15 cellular contexts compared by ENCODE assay signal in genomic region chr6:85453490-85453889, GRCh38. TPM values are rescaled to one million over a fixed set of nuclear protein-coding genes. Genes with fewer than 3 reads are reported as not detected.
DNase-seq lines count a peak whose midpoint lies in the region; ATAC-seq and TF ChIP-seq lines count a peak whose summit lies in the region.
"Had no signal": no experiment of that assay in that cellular context is flagged by ENCODE, and none has a peak within 500 bp of the region (broad histone marks: within the 10 kb centered on the region; RNA-seq: fewer than 3 reads in every experiment).

No MANE protein-coding gene starts in this region.

- TF ChIP-seq RAD21 in IMR-90 (IDR thresholded peaks at IDR 0.05; ENCODE audit: low read length) = no peak

- BruUV-seq in IMR-90 (replicated peaks; lab: Mats Ljungman, UMichigan) = no TSS peak

- peak overlapping the region; percentile 21 for H3K27ac Mint-ChIP-seq in activated naive CD4-positive, alpha-beta T cell treated with anti-CD3 and anti-CD28 coated beads for 36 hours
- peak overlapping the region; percentile 81 to 85 for H3K27ac Mint-ChIP-seq in stimulated activated naive CD8-positive, alpha-beta T cell treated with anti-CD3 and anti-CD28 coated beads, Interleukin-15, amount 100 ng/mL, for 72 hours

- peak overlapping the region; percentile 82 for H3K4ac ChIP-seq in IMR-90 (ENCODE audit: low read depth, low read length)

- H3K36me3 ChIP-seq in IMR-90 (ENCODE audit: control insufficient read depth, insufficient read depth, low read length) = peaks cover 10% of the 10 kb centered on the region; the same call in 1 of the 2 replicates
- no peaks in the 10 kb centered on the region for H3K36me3 ChIP-seq in brain microvascular endothelial cell (replicated peaks)
- H3K36me3 ChIP-seq in WERI-Rb-1 = no peaks in the 10 kb centered on the region
- H3K36me3 ChIP-seq: Peyer's patch, uterus had no signal

- no peak overlapping the region for H2AFZ ChIP-seq in IMR-90 (replicated peaks; ENCODE audit: low read length, poor library complexity)

- H3K4me2 ChIP-seq in IMR-90 (ENCODE audit: low read depth, low read length) = peak overlapping the region; percentile 78

- H3K23ac ChIP-seq in IMR-90 (ENCODE audit: low read depth, low read length) = peak overlapping the region; percentile 90; the same call in 1 of the 2 replicates

- TF ChIP-seq CTCF in IMR-90 (conservative IDR thresholded peaks at IDR 0.05; ENCODE audit: low read depth, low read length) = no peak
- no peak for TF ChIP-seq CTCF in brain microvascular endothelial cell (IDR thresholded peaks at IDR 0.05; ENCODE audit: low read depth, low read length, missing control alignments)
- TF ChIP-seq CTCF in WERI-Rb-1 (IDR thresholded peaks at IDR 0.05; ENCODE audit: low read depth, low read length) = no peak

- H3K14ac ChIP-seq in IMR-90 (replicated peaks; ENCODE audit: low read depth, low read length) = peak overlapping the region; percentile 89

- H3K9me1 ChIP-seq in IMR-90 (ENCODE audit: insufficient read depth, low read length) = peaks cover 28% of the 10 kb centered on the region

- H2BK120ac ChIP-seq in IMR-90 (ENCODE audit: low read depth, low read length) = no peak overlapping the region

- H4K20me1 ChIP-seq in IMR-90 (ENCODE audit: insufficient read depth, low read length) = peaks cover 51% of the 10 kb centered on the region

- peak overlapping the region; percentile 2; the same call in 1 of the 2 replicates for H3K4me3 ChIP-seq in IMR-90 (ENCODE audit: insufficient read depth, low read depth, low read length)
- H3K4me3 ChIP-seq in brain microvascular endothelial cell (ENCODE audit: low read depth, low read length) = peak overlapping the region; percentile 96
- no peak overlapping the region for H3K4me3 ChIP-seq in WERI-Rb-1 (ENCODE audit: low read depth, low read length)
- H3K4me3 ChIP-seq: Peyer's patch, uterus had no signal

- dilution Hi-C loops in IMR-90 (cut with HindIII; ENCODE audit: low sequenced_read_pairs, unreplicated experiment) = no loop called here

- WGBS in IMR-90 (ENCODE audit: extremely low coverage in 2 of 2, insufficient read length in 1 of 2), 2 experiments = no CpG with 5 or more reads among the region's 2 CpGs

- H3K9me3 ChIP-seq in IMR-90 (ENCODE audit: control insufficient read depth, insufficient read depth, low read length) (no peaks in the 10 kb centered on the region), WERI-Rb-1 (ENCODE audit: severe bottlenecking) (no peaks in the 10 kb centered on the region)
- H3K9me3 ChIP-seq: Peyer's patch, uterus had no signal

- POLR2A ChIA-PET in IMR-90 (lab: Charles Lee; ENCODE audit: unreplicated experiment) = no interaction called here

- H3K18ac ChIP-seq in IMR-90 (ENCODE audit: low read depth, low read length) = peak overlapping the region; percentile 46

- H2BK5ac ChIP-seq in IMR-90 (ENCODE audit: low read depth, low read length, poor library complexity, severe bottlenecking) = peak overlapping the region; percentile 18

- H4K8ac ChIP-seq in IMR-90 (ENCODE audit: low read depth in 2 of 2, low read length in 2 of 2) = peak overlapping the region in 1 of 2 experiments; percentile 73; a peak in 2 of 4 replicates

- H4K5ac ChIP-seq in IMR-90 (ENCODE audit: low read depth, low read length) = peak overlapping the region; percentile 0; the same call in 1 of the 2 replicates

- TF ChIP-seq POLR2A in IMR-90 (IDR thresholded peaks at IDR 0.05; ENCODE audit: low read depth, low read length) = 0 out of 2 replicates have a peak, but pooled peaks have one; percentile 9

- peak overlapping the region; percentile 75 for H2AK5ac ChIP-seq in IMR-90 (ENCODE audit: low read depth, low read length)

- intact Hi-C loops in activated naive CD4-positive, alpha-beta T cell treated with anti-CD3 and anti-CD28 coated beads for 36 hours (cut with micrococcal nuclease) = no loop called here
- intact Hi-C loops in IMR-90 (cut with micrococcal nuclease) = loop anchor here (5.0 to 10.0 kb wide), 2 partner anchors 189 to 221 kb away; partner anchors contain the start of gene SYNCRIP

- no peaks in the 10 kb centered on the region for H3K36me3 Mint-ChIP-seq in activated naive CD4-positive, alpha-beta T cell treated with anti-CD3 and anti-CD28 coated beads for 36 hours (ENCODE audit: low read depth)

- H4K91ac ChIP-seq in IMR-90 (ENCODE audit: insufficient read depth, low read depth, low read length) = 0 out of 2 replicates have a peak overlapping the region, but pooled peaks have one; percentile 51

- in situ Hi-C loops in IMR-90 (cut with MboI; ENCODE audit: low sequenced_read_pairs) = loop anchor here (10.0 kb wide), 1 partner anchor 221 kb away; no protein-coding TSS in a partner anchor
- in situ Hi-C loops in brain microvascular endothelial cell (cut with HindIII; ENCODE audit: low pct_ligation_motif_present, low sequenced_read_pairs) = no loop called here

- H3K79me1 ChIP-seq in IMR-90 (ENCODE audit: low read depth in 1 of 2, low read length in 2 of 2) = peaks cover 20 to 60% of the 10 kb centered on the region in 2 experiments

- H3K9ac ChIP-seq in IMR-90 (ENCODE audit: low read depth, low read length) = peak overlapping the region; percentile 10; the same call in 1 of the 2 replicates

- no peaks in the 10 kb centered on the region for H3K9me3 Mint-ChIP-seq in activated naive CD4-positive, alpha-beta T cell treated with anti-CD3 and anti-CD28 coated beads for 36 hours
- no peaks in the 10 kb centered on the region for H3K9me3 Mint-ChIP-seq in stimulated activated naive CD8-positive, alpha-beta T cell treated with anti-CD3 and anti-CD28 coated beads, Interleukin-15, amount 100 ng/mL, for 72 hours

- H2BK15ac ChIP-seq in IMR-90 (ENCODE audit: low read depth, low read length) = peak overlapping the region; percentile 8; the same call in 1 of the 3 replicates

- H3K27me3 ChIP-seq in IMR-90 (ENCODE audit: control insufficient read depth, insufficient read depth, low read length) (no peaks in the 10 kb centered on the region), brain microvascular endothelial cell (replicated peaks) (no peaks in the 10 kb centered on the region), WERI-Rb-1 (ENCODE audit: insufficient read depth, low read depth, severe bottlenecking) (peaks cover 79% of the 10 kb centered on the region)
- H3K27me3 ChIP-seq: Peyer's patch, uterus had no signal

- H3K4me1 ChIP-seq in IMR-90 (ENCODE audit: control insufficient read depth, insufficient read depth, low read length) = peaks cover 37% of the 10 kb centered on the region

- DNase-seq in activated naive CD4-positive, alpha-beta T cell treated with anti-CD3 and anti-CD28 coated beads for 36 hours = no peak
- no peak for DNase-seq in activated naive CD4-positive, alpha-beta T cell (lab: John Stamatoyannopoulos, UW)
- DNase-seq in IMR-90 (no peak), brain microvascular endothelial cell (no peak), WERI-Rb-1 (no peak), NCI-H526 (lab: John Stamatoyannopoulos, UW) (no peak), glomerular visceral epithelial cell (ENCODE audit: extremely low spot score) (no peak)
- no peak for DNase-seq in stimulated activated naive CD8-positive, alpha-beta T cell treated with anti-CD3 and anti-CD28 coated beads, Interleukin-15, amount 100 ng/mL, for 72 hours
- DNase-seq: GF-D8; midbrain; NCI-H1417; Peyer's patch; stimulated activated CD8-positive, alpha-beta memory T cell treated with anti-CD3 and anti-CD28 coated beads, Interleukin-4, amount 100 ng/mL, for 48 hours; uterus had no signal

- no peak overlapping the region for H3K27ac ChIP-seq in IMR-90 (ENCODE audit: insufficient read depth, low read length)
- H3K27ac ChIP-seq in brain microvascular endothelial cell = no peak overlapping the region
- no peak overlapping the region for H3K27ac ChIP-seq in WERI-Rb-1
- H3K27ac ChIP-seq: C4-2B had no signal

- H2AK9ac ChIP-seq in IMR-90 (replicated peaks; ENCODE audit: low read depth, low read length, poor library complexity) = peak overlapping the region; percentile 1

- no peak overlapping the region for H3K4me3 Mint-ChIP-seq in activated naive CD4-positive, alpha-beta T cell treated with anti-CD3 and anti-CD28 coated beads for 36 hours
- peak overlapping the region; percentile 93 to 97 for H3K4me3 Mint-ChIP-seq in stimulated activated naive CD8-positive, alpha-beta T cell treated with anti-CD3 and anti-CD28 coated beads, Interleukin-15, amount 100 ng/mL, for 72 hours

- CTCF ChIA-PET in activated naive CD4-positive, alpha-beta T cell treated with anti-CD3 and anti-CD28 coated beads for 36 hours (lab: Charles Lee) = no interaction called here
- CTCF ChIA-PET in IMR-90 (lab: Yijun Ruan, JAX) = interaction anchor here (0.7 kb wide), 1 partner anchor 17 kb away, joined by 3 read pairs; no protein-coding TSS in a partner anchor

- no peak overlapping the region for H3K56ac ChIP-seq in IMR-90 (ENCODE audit: extremely low read depth, insufficient read depth, low read length)

- peaks cover 47% of the 10 kb centered on the region for H3K27me3 Mint-ChIP-seq in activated naive CD4-positive, alpha-beta T cell treated with anti-CD3 and anti-CD28 coated beads for 36 hours (ENCODE audit: low read depth)
- H3K27me3 Mint-ChIP-seq in stimulated activated naive CD8-positive, alpha-beta T cell treated with anti-CD3 and anti-CD28 coated beads, Interleukin-15, amount 100 ng/mL, for 72 hours = no peaks in the 10 kb centered on the region

- ATAC-seq in IMR-90 (ENCODE audit: low read depth) = no peak
- peak; percentile 37 for ATAC-seq in stimulated activated naive CD8-positive, alpha-beta T cell treated with anti-CD3 and anti-CD28 coated beads, Interleukin-15, amount 100 ng/mL, for 72 hours

- peaks cover 35% of the 10 kb centered on the region for H3K4me1 Mint-ChIP-seq in activated naive CD4-positive, alpha-beta T cell treated with anti-CD3 and anti-CD28 coated beads for 36 hours (ENCODE audit: low read depth)
- peaks cover 85% of the 10 kb centered on the region for H3K4me1 Mint-ChIP-seq in stimulated activated naive CD8-positive, alpha-beta T cell treated with anti-CD3 and anti-CD28 coated beads, Interleukin-15, amount 100 ng/mL, for 72 hours

- no peak overlapping the region for H2BK20ac ChIP-seq in IMR-90 (ENCODE audit: low read depth, low read length)

TF ChIP-seq in IMR-90, 13 proteins besides CTCF, POLR2A, EP300 and RAD21 (continues in another document):
- TF ChIP-seq, protein P1, sequence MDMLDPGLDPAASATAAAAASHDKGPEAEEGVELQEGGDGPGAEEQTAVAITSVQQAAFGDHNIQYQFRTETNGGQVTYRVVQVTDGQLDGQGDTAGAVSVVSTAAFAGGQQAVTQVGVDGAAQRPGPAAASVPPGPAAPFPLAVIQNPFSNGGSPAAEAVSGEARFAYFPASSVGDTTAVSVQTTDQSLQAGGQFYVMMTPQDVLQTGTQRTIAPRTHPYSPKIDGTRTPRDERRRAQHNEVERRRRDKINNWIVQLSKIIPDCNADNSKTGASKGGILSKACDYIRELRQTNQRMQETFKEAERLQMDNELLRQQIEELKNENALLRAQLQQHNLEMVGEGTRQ (IDR thresholded peaks at IDR 0.05; ENCODE audit: low read depth, low read length) = no peak
- no peak for TF ChIP-seq MAZ (IDR thresholded peaks at IDR 0.05; ENCODE audit: borderline replicate concordance, low read depth, low read length)

RNA-seq across cellular contexts. Expression of gene NT5E, which starts 3.6 kb away (rescaled TPM):
- 1 to 10 TPM in 1 of 2 experiments, under 1 TPM in 1; 0.55 to 1.4 TPM for total RNA-seq in activated naive CD4-positive, alpha-beta T cell treated with anti-CD3 and anti-CD28 coated beads for 36 hours
- 280 and 281 TPM in 2 replicates for total RNA-seq in IMR-90 (2012; rRNA removed)
- 153 and 178 TPM in 2 replicates for polyA plus RNA-seq in IMR-90 (2012; rRNA removed)
- 55.3 and 126 TPM in 2 replicates for polyA plus RNA-seq in IMR-90 (2012; cell fraction: cytosol; rRNA removed)
- 66.2 and 102 TPM in 2 replicates for polyA plus RNA-seq in IMR-90 (2012; cell fraction: nucleus; rRNA removed; ENCODE audit: low replicate concordance)

Comparison
In these comparisons a context has a peak if more than half of its experiments do, and no peak if none do; other contexts are left out.
1. RNA of gene NT5E, which starts 3.6 kb away (total RNA-seq): 280 to 281 TPM in IMR-90; 0.55 to 1.4 TPM in activated naive CD4-positive, alpha-beta T cell treated with anti-CD3 and anti-CD28 coated beads for 36 hours; every median in the first group is over 100 times any median in the second.